11 cellular contexts compared by ENCODE assay signal in genomic region chr1:25744636-25745425, GRCh38. TPM values are rescaled to one million over a fixed set of nuclear protein-coding genes. Genes with fewer than 3 reads are reported as not detected.
A peak's percentile ranks its signal among the peaks of the same experiment; 100 is the strongest.
DNase-seq lines count a peak whose midpoint lies in the region; ATAC-seq and TF ChIP-seq lines count a peak whose summit lies in the region.
"Had no signal": no experiment of that assay in that cellular context is flagged by ENCODE, and none has a peak within 500 bp of the region (broad histone marks: within the 10 kb centered on the region; RNA-seq: fewer than 3 reads in every experiment).

No MANE protein-coding gene starts in this region.

- H3K9me3 ChIP-seq in tibial nerve = no peaks in the 10 kb centered on the region
- H3K9me3 ChIP-seq: HAP-1 had no signal

- H3K4me1 Mint-ChIP-seq in activated naive CD4-positive, alpha-beta T cell treated with anti-CD3 and anti-CD28 coated beads, Interleukin-2, amount 50 U/mL, for 24 hours = peaks cover 57% of the 10 kb centered on the region
- peaks cover 9 to 57% (median 41%) of the 10 kb centered on the region in 4 donors for H3K4me1 Mint-ChIP-seq in naive thymus-derived CD8-positive, alpha-beta T cell

- ATAC-seq in naive thymus-derived CD8-positive, alpha-beta T cell = no peak
- ATAC-seq in HG03354 (IDR thresholded peaks at IDR 0.05; ENCODE audit: poor library complexity, severe bottlenecking, unreplicated experiment) = no peak

- H3K27me3 Mint-ChIP-seq in activated naive CD4-positive, alpha-beta T cell treated with anti-CD3 and anti-CD28 coated beads, Interleukin-2, amount 50 U/mL, for 24 hours = no peaks in the 10 kb centered on the region
- no peaks in the 10 kb centered on the region for H3K27me3 Mint-ChIP-seq in naive thymus-derived CD8-positive, alpha-beta T cell

- TF ChIP-seq EP300 in tibial nerve (IDR thresholded peaks at IDR 0.05) = no peak

- H3K9me3 Mint-ChIP-seq in activated naive CD4-positive, alpha-beta T cell treated with anti-CD3 and anti-CD28 coated beads, Interleukin-2, amount 50 U/mL, for 24 hours = no peaks in the 10 kb centered on the region
- H3K9me3 Mint-ChIP-seq in naive thymus-derived CD8-positive, alpha-beta T cell = no peaks in the 10 kb centered on the region

- peaks cover 0 to 6% (median 0%) of the 10 kb centered on the region in 3 donors for H3K36me3 ChIP-seq in tibial nerve
- H3K36me3 ChIP-seq: HAP-1 had no signal

- H3K4me1 ChIP-seq in tibial nerve = peaks cover 0 to 61% (median 19%) of the 10 kb centered on the region in 4 donors
- H3K4me1 ChIP-seq: HAP-1 had no signal

- no peak for TF ChIP-seq POLR2A in tibial nerve (IDR thresholded peaks at IDR 0.05)

- no peak for TF ChIP-seq CTCF in tibial nerve (IDR thresholded peaks at IDR 0.05)

- H3K36me3 Mint-ChIP-seq in activated naive CD4-positive, alpha-beta T cell treated with anti-CD3 and anti-CD28 coated beads, Interleukin-2, amount 50 U/mL, for 24 hours = peaks cover 7% of the 10 kb centered on the region
- H3K36me3 Mint-ChIP-seq in naive thymus-derived CD8-positive, alpha-beta T cell = peaks cover 0 to 11% (median 0%) of the 10 kb centered on the region in 3 donors

- POLR2A ChIA-PET in naive thymus-derived CD8-positive, alpha-beta T cell (lab: Charles Lee) = interaction anchor here (1.5 kb wide), 1 partner anchor 11 kb away, joined by 3 read pairs; no protein-coding TSS in a partner anchor

- H3K27ac Mint-ChIP-seq in activated naive CD4-positive, alpha-beta T cell treated with anti-CD3 and anti-CD28 coated beads, Interleukin-2, amount 50 U/mL, for 24 hours = peak overlapping the region; percentile 60
- peak overlapping the region in 6 of 10 donors; percentile 28 to 92 (median 76) for H3K27ac Mint-ChIP-seq in naive thymus-derived CD8-positive, alpha-beta T cell

- no peak overlapping the region for H3K4me3 ChIP-seq in tibial nerve
- H3K4me3 ChIP-seq: HAP-1, skin epidermis had no signal

- no peaks in the 10 kb centered on the region for H3K27me3 ChIP-seq in tibial nerve

- DNase-seq in activated naive CD4-positive, alpha-beta T cell treated with Interleukin-2 at 50 U/mL for 16 hours = no peak
- no peak for DNase-seq in naive thymus-derived CD8-positive, alpha-beta T cell
- DNase-seq in tibial nerve (ENCODE audit: low spot score in 2 of 2) (no peak), putamen (ENCODE audit: low spot score) (no peak), activated gamma-delta T cell (lab: John Stamatoyannopoulos, UW) (no peak)
- DNase-seq: activated T-cell treated with anti-CD3 and anti-CD28 coated beads, Interleukin-2, amount 50 U/mL, for 1 hour had no signal

- no peak overlapping the region for H3K4me3 Mint-ChIP-seq in activated naive CD4-positive, alpha-beta T cell treated with anti-CD3 and anti-CD28 coated beads, Interleukin-2, amount 50 U/mL, for 24 hours
- no peak overlapping the region for H3K4me3 Mint-ChIP-seq in naive thymus-derived CD8-positive, alpha-beta T cell

- WGBS in tibial nerve, 2 donors = 76 to 88% methylated on average over 8 of the region's 8 CpGs

- H3K27ac ChIP-seq in cingulate gyrus (ENCODE audit: low read depth, low read length) = peak overlapping the region; percentile 57
- peak overlapping the region; percentile 14 to 88 (median 81) for H3K27ac ChIP-seq in tibial nerve

RNA-seq across cellular contexts. Expression of gene SELENON, which starts 55.2 kb away (rescaled TPM):
- 10 to 100 TPM; 19.2 to 20.4 TPM for total RNA-seq in naive thymus-derived CD8-positive, alpha-beta T cell
- 1 to 10 TPM; 2.6 to 7.0 (median 2.7) TPM for polyA plus RNA-seq in naive thymus-derived CD8-positive, alpha-beta T cell
- 10 to 100 TPM; 17.6 to 54.0 (median 36.8) TPM for total RNA-seq in tibial nerve
